ENCODE assay signal across 18 cellular contexts in the genomic region with DNA sequence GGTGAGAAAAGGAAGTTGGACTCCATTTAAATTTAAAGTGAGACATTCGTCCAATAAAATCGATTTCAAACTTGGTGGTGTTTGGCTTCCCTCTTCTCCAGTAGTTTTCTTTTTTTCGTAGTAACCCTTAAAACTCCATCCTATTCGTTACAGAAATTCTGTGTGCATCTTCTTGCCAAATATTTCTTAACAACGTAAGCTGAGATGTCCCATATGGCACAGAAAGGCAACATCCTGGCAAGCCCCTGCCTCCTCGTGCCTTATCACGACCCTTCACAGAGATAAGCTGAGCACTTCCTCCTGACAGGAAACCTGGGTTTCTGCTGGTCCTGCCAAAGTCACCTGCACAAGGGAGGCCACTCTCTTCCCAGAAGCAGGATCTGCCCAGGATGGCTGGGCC. TPM values are rescaled to one million over a fixed set of nuclear protein-coding genes. Genes with fewer than 3 reads are reported as not detected.
DNase-seq lines count a peak whose midpoint lies in the region; ATAC-seq and TF ChIP-seq lines count a peak whose summit lies in the region.
"Had no signal": no experiment of that assay in that cellular context is flagged by ENCODE, and none has a peak within 500 bp of the region (broad histone marks: within the 10 kb centered on the region; RNA-seq: fewer than 3 reads in every experiment).

No MANE protein-coding gene starts in this region.

- H3K36me3 ChIP-seq in IMR-90 (ENCODE audit: control insufficient read depth, insufficient read depth, low read length) (no peaks in the 10 kb centered on the region), stomach (no peaks in the 10 kb centered on the region), ascending aorta (no peaks in the 10 kb centered on the region)
- no peaks in the 10 kb centered on the region for H3K36me3 ChIP-seq in effector memory CD4-positive, alpha-beta T cell (ENCODE audit: control insufficient read depth, insufficient read depth, low read length)
- H3K36me3 ChIP-seq: BLaER1 had no signal

- no peak overlapping the region for H2AK5ac ChIP-seq in IMR-90 (ENCODE audit: low read depth, low read length)

- no peak overlapping the region for H2AFZ ChIP-seq in IMR-90 (replicated peaks; ENCODE audit: low read length, poor library complexity)

- TF ChIP-seq CTCF in IMR-90 (conservative IDR thresholded peaks at IDR 0.05; ENCODE audit: low read depth, low read length) (no peak), VCaP (conservative IDR thresholded peaks at IDR 0.05) (no peak), fibroblast of the aortic adventitia (IDR thresholded peaks at IDR 0.05; ENCODE audit: insufficient read depth, low read length) (no peak), stomach (IDR thresholded peaks at IDR 0.05) (no peak), ascending aorta (IDR thresholded peaks at IDR 0.05) (no peak)

- no peak overlapping the region for H3K14ac ChIP-seq in IMR-90 (replicated peaks; ENCODE audit: low read depth, low read length)

- no peak overlapping the region for H3K9ac ChIP-seq in IMR-90 (ENCODE audit: low read depth, low read length)
- H3K9ac ChIP-seq: BLaER1 had no signal

- intact Hi-C loops in IMR-90 (cut with micrococcal nuclease), result no loop called here
- intact Hi-C loops in stomach (cut with DNase I; ENCODE audit: low total_unique reads), result no loop called here
- intact Hi-C loops in ascending aorta (cut with DNase I), result no loop called here

- no peaks in the 10 kb centered on the region for H4K20me1 ChIP-seq in IMR-90 (ENCODE audit: insufficient read depth, low read length)
- H4K20me1 ChIP-seq: BLaER1 had no signal

- TF ChIP-seq RAD21 in IMR-90 (IDR thresholded peaks at IDR 0.05; ENCODE audit: low read length), result no peak

- ATAC-seq in IMR-90 (ENCODE audit: low read depth), result peak; percentile 15; the same call in 1 of the 2 replicates
- ATAC-seq: CD8-positive, alpha-beta T cell; K562 had no signal

- no peak for TF ChIP-seq POLR2A in IMR-90 (IDR thresholded peaks at IDR 0.05; ENCODE audit: low read depth, low read length)
- TF ChIP-seq POLR2A in stomach (IDR thresholded peaks at IDR 0.05), result no peak

- WGBS in IMR-90 (ENCODE audit: extremely low coverage in 2 of 2, insufficient read length in 1 of 2), 2 experiments, result 7% methylated on average over 5 of the region's 7 CpGs; no CpG with 5 or more reads in 1 of the 2 experiments
- WGBS in stomach, 5 donors, result 37 to 43% (median 40%) methylated on average over 7 of the region's 7 CpGs

- H4K91ac ChIP-seq in IMR-90 (ENCODE audit: insufficient read depth, low read depth, low read length), result no peak overlapping the region

- no peak overlapping the region for H2BK15ac ChIP-seq in IMR-90 (ENCODE audit: low read depth, low read length)

- no peak for DNase-seq in IMR-90
- DNase-seq in fibroblast of the aortic adventitia (ENCODE audit: low read depth), result peak; percentile 11
- no peak for DNase-seq in stomach
- DNase-seq in HPDE6-E6E7 (ENCODE audit: extremely low spot score), result no peak
- no peak for DNase-seq in activated CD4-positive, CD25-positive, alpha-beta regulatory T cell treated with anti-CD3 and anti-CD28 coated beads, Interleukin-2, amount 50 U/mL, for 72 hours
- DNase-seq in effector memory CD4-positive, alpha-beta T cell, result no peak
- no peak for DNase-seq in ascending aorta (ENCODE audit: low spot score in 2 of 2)
- DNase-seq: CD8-positive, alpha-beta T cell; DND-41; GOT3; NCI-H1417; NCI-H187 treated with DMSO at 0.1 percent for 48 hours; NCI-H446 treated with DMSO at 0.1 percent for 48 hours had no signal

- H3K9me1 ChIP-seq in IMR-90 (ENCODE audit: insufficient read depth, low read length), result no peaks in the 10 kb centered on the region

- no peaks in the 10 kb centered on the region for H3K79me1 ChIP-seq in IMR-90 (ENCODE audit: low read depth in 1 of 2, low read length in 2 of 2)

- CTCF ChIA-PET in IMR-90 (lab: Yijun Ruan, JAX), result no interaction called here

- no peak overlapping the region for H3K4ac ChIP-seq in IMR-90 (ENCODE audit: low read depth, low read length)

- H3K4me2 ChIP-seq in IMR-90 (ENCODE audit: low read depth, low read length), result peak overlapping the region; percentile 22; the same call in 1 of the 2 replicates
- H3K4me2 ChIP-seq: BLaER1 had no signal

- in situ Hi-C loops in IMR-90 (cut with MboI; ENCODE audit: low sequenced_read_pairs), result no loop called here

- H3K27ac ChIP-seq in IMR-90 (ENCODE audit: insufficient read depth, low read length) (no peak overlapping the region; the same call in 1 of the 2 replicates), VCaP (peak overlapping the region; percentile 51), stomach (peak overlapping the region in 4 of 5 donors; percentile 52 to 71 (median 58)), ascending aorta (no peak overlapping the region)
- H3K27ac ChIP-seq in effector memory CD4-positive, alpha-beta T cell (ENCODE audit: insufficient read depth, low read length, poor library complexity, severe bottlenecking), result no peak overlapping the region
- H3K27ac ChIP-seq: BLaER1, RWPE1, SK-N-MC had no signal

- TF ChIP-seq EP300 in stomach (IDR thresholded peaks at IDR 0.05), result no peak

- H3K4me3 ChIP-seq in IMR-90 (ENCODE audit: insufficient read depth, low read depth, low read length) (no peak overlapping the region), fibroblast of the aortic adventitia (ENCODE audit: low read depth, low read length) (no peak overlapping the region), stomach (no peak overlapping the region), ascending aorta (no peak overlapping the region)
- H3K4me3 ChIP-seq in effector memory CD4-positive, alpha-beta T cell (ENCODE audit: insufficient read depth, low read depth, low read length, poor library complexity, severe bottlenecking), result no peak overlapping the region
- H3K4me3 ChIP-seq: BLaER1, K562, SK-N-MC had no signal

- dilution Hi-C loops in IMR-90 (cut with HindIII; ENCODE audit: low sequenced_read_pairs, unreplicated experiment), result no loop called here

- H3K4me1 ChIP-seq in IMR-90 (ENCODE audit: control insufficient read depth, insufficient read depth, low read length), result peaks cover 10% of the 10 kb centered on the region; the same call in 1 of the 2 replicates
- H3K4me1 ChIP-seq in stomach, result peaks cover 0 to 11% (median 5%) of the 10 kb centered on the region in 4 donors
- no peaks in the 10 kb centered on the region for H3K4me1 ChIP-seq in effector memory CD4-positive, alpha-beta T cell (ENCODE audit: control insufficient read depth, insufficient read depth, low read length, poor library complexity, severe bottlenecking)
- H3K4me1 ChIP-seq in ascending aorta, result no peaks in the 10 kb centered on the region
- H3K4me1 ChIP-seq: BLaER1 had no signal

- H4K8ac ChIP-seq in IMR-90 (ENCODE audit: low read depth in 2 of 2, low read length in 2 of 2), result no peak overlapping the region

- no peak overlapping the region for H2BK120ac ChIP-seq in IMR-90 (ENCODE audit: low read depth, low read length)

- POLR2A ChIA-PET in IMR-90 (lab: Charles Lee; ENCODE audit: unreplicated experiment), result no interaction called here

- H4K5ac ChIP-seq in IMR-90 (ENCODE audit: low read depth, low read length), result no peak overlapping the region

- H2BK20ac ChIP-seq in IMR-90 (ENCODE audit: low read depth, low read length), result no peak overlapping the region

- no peak overlapping the region for H2AK9ac ChIP-seq in IMR-90 (replicated peaks; ENCODE audit: low read depth, low read length, poor library complexity)

- no peaks in the 10 kb centered on the region; the same call in 1 of the 2 replicates for H3K27me3 ChIP-seq in IMR-90 (ENCODE audit: control insufficient read depth, insufficient read depth, low read length)
- H3K27me3 ChIP-seq in stomach, result peaks cover 0 to 5% (median 0%) of the 10 kb centered on the region in 3 donors
- H3K27me3 ChIP-seq in effector memory CD4-positive, alpha-beta T cell (replicated peaks; ENCODE audit: control insufficient read depth, insufficient read depth, low read length, poor library complexity, severe bottlenecking), result no peaks in the 10 kb centered on the region
- H3K27me3 ChIP-seq in ascending aorta, result no peaks in the 10 kb centered on the region
- H3K27me3 ChIP-seq: BLaER1 had no signal

- H3K56ac ChIP-seq in IMR-90 (ENCODE audit: extremely low read depth, insufficient read depth, low read length), result no peak overlapping the region

- H3K9me3 ChIP-seq in IMR-90 (ENCODE audit: control insufficient read depth, insufficient read depth, low read length), result no peaks in the 10 kb centered on the region
- no peaks in the 10 kb centered on the region for H3K9me3 ChIP-seq in stomach
- H3K9me3 ChIP-seq in effector memory CD4-positive, alpha-beta T cell (ENCODE audit: control insufficient read depth, low read length), result no peaks in the 10 kb centered on the region
- H3K9me3 ChIP-seq in ascending aorta, result no peaks in the 10 kb centered on the region
- H3K9me3 ChIP-seq: BLaER1 had no signal

- H3K23ac ChIP-seq in IMR-90 (ENCODE audit: low read depth, low read length), result no peak overlapping the region

- BruUV-seq in IMR-90 (replicated peaks; lab: Mats Ljungman, UMichigan), result no TSS peak

- no peak overlapping the region for H2BK5ac ChIP-seq in IMR-90 (ENCODE audit: low read depth, low read length, poor library complexity, severe bottlenecking)

- no peak overlapping the region for H3K18ac ChIP-seq in IMR-90 (ENCODE audit: low read depth, low read length)

TF ChIP-seq in IMR-90, 13 proteins besides CTCF, POLR2A, EP300 and RAD21 (continues in another document):
- TF ChIP-seq MXI1 (IDR thresholded peaks at IDR 0.05; ENCODE audit: borderline replicate concordance, low read depth, low read length) (no peak), MAZ (IDR thresholded peaks at IDR 0.05; ENCODE audit: borderline replicate concordance, low read depth, low read length) (no peak), SMC3 (IDR thresholded peaks at IDR 0.05; ENCODE audit: low read depth, low read length) (no peak), MAFK (IDR thresholded peaks at IDR 0.05; ENCODE audit: low read depth, low read length) (no peak)
- TF ChIP-seq, protein P1, sequence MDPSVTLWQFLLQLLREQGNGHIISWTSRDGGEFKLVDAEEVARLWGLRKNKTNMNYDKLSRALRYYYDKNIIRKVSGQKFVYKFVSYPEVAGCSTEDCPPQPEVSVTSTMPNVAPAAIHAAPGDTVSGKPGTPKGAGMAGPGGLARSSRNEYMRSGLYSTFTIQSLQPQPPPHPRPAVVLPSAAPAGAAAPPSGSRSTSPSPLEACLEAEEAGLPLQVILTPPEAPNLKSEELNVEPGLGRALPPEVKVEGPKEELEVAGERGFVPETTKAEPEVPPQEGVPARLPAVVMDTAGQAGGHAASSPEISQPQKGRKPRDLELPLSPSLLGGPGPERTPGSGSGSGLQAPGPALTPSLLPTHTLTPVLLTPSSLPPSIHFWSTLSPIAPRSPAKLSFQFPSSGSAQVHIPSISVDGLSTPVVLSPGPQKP (IDR thresholded peaks at IDR 0.05; ENCODE audit: borderline replicate concordance, low read depth, low read length), result no peak

RNA-seq across cellular contexts. Expression of a gene that starts 11.8 kb away (rescaled TPM):
- total RNA-seq in IMR-90 (2012; rRNA removed) (18.3 and 19.0 TPM in 2 replicates), fibroblast of the aortic adventitia (ENCODE audit: low replicate concordance) (25.8 and 66.6 TPM in 2 replicates), stomach (10 to 100 TPM in 4 of 5 donors, 1 to 10 TPM in 1; 4.1 to 41.5 (median 31.4) TPM), ascending aorta (51.0 TPM)
- polyA plus RNA-seq in IMR-90 (2012; rRNA removed) (58.8 and 68.2 TPM in 2 replicates), stomach (1 to 10 TPM; 1.8 to 6.2 (median 3.5) TPM)
- polyA plus RNA-seq in IMR-90 (2012; cell fraction: cytosol; rRNA removed), result 45.1 and 77.2 TPM in 2 replicates
- 77.0 and 118 TPM in 2 replicates for polyA plus RNA-seq in IMR-90 (2012; cell fraction: nucleus; rRNA removed; ENCODE audit: low replicate concordance)
- total RNA-seq: CD8-positive, alpha-beta T cell; K562 had no signal
- polyA plus RNA-seq: K562 had no signal

Comparison
In these comparisons a context has a peak if more than half of its experiments do, and no peak if none do; other contexts are left out.
1. H3K27ac ChIP-seq: peak in VCaP (single experiment) and stomach (4 of 5); none in IMR-90 (single experiment), effector memory CD4-positive, alpha-beta T cell (single experiment) and ascending aorta (0 of 2).